ENCODE assay signal across 24 cellular contexts in genomic region chr12:70686299-70686698, GRCh38. TPM values are rescaled to one million over a fixed set of nuclear protein-coding genes. Genes with fewer than 3 reads are reported as not detected.
"Had no signal": no experiment of that assay in that cellular context is flagged by ENCODE, and none has a peak within 500 bp of the region (broad histone marks: within the 10 kb centered on the region; RNA-seq: fewer than 3 reads in every experiment).

No MANE protein-coding gene starts in this region.

- H3K36me3 Mint-ChIP-seq: activated CD4-positive, alpha-beta memory T cell treated with anti-CD3 and anti-CD28 coated beads for 36 hours; activated naive CD4-positive, alpha-beta T cell treated with anti-CD3 and anti-CD28 coated beads, Interleukin-2, amount 50 U/mL, for 72 hours had no signal

- H3K4me3 ChIP-seq: ascending aorta, body of pancreas, SJSA1 had no signal

- ATAC-seq: activated naive CD4-positive, alpha-beta T cell treated with anti-CD3 and anti-CD28 coated beads, Interleukin-2, amount 50 U/mL, for 72 hours; activated naive CD8-positive, alpha-beta T cell treated with anti-CD3 and anti-CD28 coated beads, Interleukin-2, amount 50 U/mL, for 24 hours; activated T-cell treated with anti-CD3 and anti-CD28 coated beads, Interleukin-2, amount 50 U/mL, for 4 hours; body of pancreas; PC-3 had no signal

- H3K4me1 ChIP-seq: ascending aorta, body of pancreas had no signal

- H3K36me3 ChIP-seq: ascending aorta, SJSA1 had no signal

- H3K27ac Mint-ChIP-seq: activated CD4-positive, alpha-beta memory T cell treated with anti-CD3 and anti-CD28 coated beads for 36 hours; activated CD4-positive, alpha-beta T cell treated with anti-CD3 and anti-CD28 coated beads, Interleukin-2, amount 10 ng/mL, durations not matched to agents 7 days and 5 days; activated naive CD4-positive, alpha-beta T cell treated with anti-CD3 and anti-CD28 coated beads, Interleukin-2, amount 50 U/mL, for 72 hours; activated naive CD8-positive, alpha-beta T cell treated with anti-CD3 and anti-CD28 coated beads, Interleukin-2, amount 50 U/mL, for 24 hours had no signal

- H3K27ac ChIP-seq: ascending aorta, body of pancreas, VCaP had no signal

- H3K4me1 Mint-ChIP-seq: activated CD4-positive, alpha-beta T cell treated with anti-CD3 and anti-CD28 coated beads, Interleukin-2, amount 10 ng/mL, durations not matched to agents 7 days and 5 days; activated naive CD8-positive, alpha-beta T cell treated with anti-CD3 and anti-CD28 coated beads, Interleukin-2, amount 50 U/mL, for 24 hours had no signal

- H3K4me3 Mint-ChIP-seq: activated CD4-positive, alpha-beta memory T cell treated with anti-CD3 and anti-CD28 coated beads for 36 hours; activated CD4-positive, alpha-beta T cell treated with anti-CD3 and anti-CD28 coated beads, Interleukin-2, amount 10 ng/mL, durations not matched to agents 7 days and 5 days; activated naive CD8-positive, alpha-beta T cell treated with anti-CD3 and anti-CD28 coated beads, Interleukin-2, amount 50 U/mL, for 24 hours; activated T-cell treated with anti-CD3 and anti-CD28 coated beads, Interleukin-2, amount 50 U/mL, for 4 hours had no signal

- H3K9me3 Mint-ChIP-seq: activated CD4-positive, alpha-beta memory T cell treated with anti-CD3 and anti-CD28 coated beads for 36 hours; activated CD4-positive, alpha-beta T cell treated with anti-CD3 and anti-CD28 coated beads, Interleukin-2, amount 10 ng/mL, durations not matched to agents 7 days and 5 days; activated naive CD4-positive, alpha-beta T cell treated with anti-CD3 and anti-CD28 coated beads, Interleukin-2, amount 50 U/mL, for 72 hours; activated naive CD8-positive, alpha-beta T cell treated with anti-CD3 and anti-CD28 coated beads, Interleukin-2, amount 50 U/mL, for 24 hours; activated T-cell treated with anti-CD3 and anti-CD28 coated beads, Interleukin-2, amount 50 U/mL, for 4 hours had no signal

- H3K27me3 ChIP-seq: ascending aorta, body of pancreas, SJSA1 had no signal

- H3K9me3 ChIP-seq: ascending aorta, body of pancreas, SJSA1 had no signal

- DNase-seq: activated CD4-positive, alpha-beta memory T cell treated with anti-CD3 and anti-CD28 coated beads for 36 hours; activated CD4-positive, alpha-beta T cell treated with anti-CD3 and anti-CD28 coated beads, Interleukin-2, amount 10 ng/mL, durations not matched to agents 7 days and 5 days; activated CD4-positive, CD25-positive, alpha-beta regulatory T cell; activated CD8-positive, alpha-beta memory T cell treated with anti-CD3 and anti-CD28 coated beads for 24 hours; activated effector memory CD4-positive, alpha-beta T cell treated with anti-CD3 and anti-CD28 coated beads, Interleukin-2, amount 50 U/mL, for 16 hours; activated naive CD4-positive, alpha-beta T cell treated with Interleukin-2 at 50 U/mL for 16 hours; activated naive CD8-positive, alpha-beta T cell treated with anti-CD3 and anti-CD28 coated beads, Interleukin-2, amount 50 U/mL, for 24 hours; activated T-cell treated with anti-CD3 and anti-CD28 coated beads, Interleukin-2, amount 50 U/mL, for 4 hours; amniotic stem cell; body of pancreas; central memory CD4-positive, alpha-beta T cell; NCI-H146; NCI-H187 treated with DMSO at 0.1 percent for 48 hours; NCI-H2081 treated with DMSO at 0.1 percent for 48 hours; NCI-H446; NCI-H524; PC-3; SHP77; T-helper 2 cell; T1000 had no signal

RNA-seq across cellular contexts. Expression of gene PTPRB, which starts 49.1 kb away (rescaled TPM):
- total RNA-seq: activated CD4-positive, alpha-beta memory T cell treated with anti-CD3 and anti-CD28 coated beads for 36 hours; activated CD4-positive, alpha-beta T cell treated with anti-CD3 and anti-CD28 coated beads, Interleukin-2, amount 10 ng/mL, durations not matched to agents 7 days and 5 days; activated naive CD4-positive, alpha-beta T cell treated with anti-CD3 and anti-CD28 coated beads, Interleukin-2, amount 50 U/mL, for 72 hours had no signal
